In the genomic region with DNA sequence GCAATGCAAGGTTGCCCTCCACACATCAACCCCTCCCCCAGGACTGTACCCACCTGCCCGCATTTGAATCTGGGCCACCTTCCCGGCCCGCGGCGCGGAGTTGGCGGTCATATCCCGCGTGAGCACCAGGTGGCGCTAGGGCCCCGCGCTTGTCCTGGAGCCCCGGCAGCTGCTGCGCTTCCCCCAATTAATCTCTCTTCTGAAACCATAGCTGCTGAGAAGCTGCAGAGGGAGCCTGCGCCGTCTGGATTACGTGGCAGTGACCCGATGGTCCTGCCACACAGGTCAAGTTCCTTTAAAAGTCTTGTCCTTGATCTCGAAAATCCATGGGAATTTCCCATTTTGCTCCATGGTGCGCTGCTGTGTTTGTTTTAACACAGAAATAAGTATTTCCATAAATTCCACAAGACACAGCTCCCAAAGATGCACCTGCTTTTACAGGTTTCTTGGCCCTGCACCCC, we compare ENCODE assay signal across 9 cellular contexts. TPM values are rescaled to one million over a fixed set of nuclear protein-coding genes. Genes with fewer than 3 reads are reported as not detected.
DNase-seq lines count a peak whose midpoint lies in the region; TF ChIP-seq lines count a peak whose summit lies in the region.
"Had no signal": no experiment of that assay in that cellular context is flagged by ENCODE, and none has a peak within 500 bp of the region (broad histone marks: within the 10 kb centered on the region; RNA-seq: fewer than 3 reads in every experiment).

No MANE protein-coding gene starts in this region.

- DNase-seq in DMS153 treated with DMSO at 0.1 percent for 48 hours (lab: John Stamatoyannopoulos, UW; ENCODE audit: unreplicated experiment) (peak; percentile 62), H4 (ENCODE audit: low spot score) (peak; percentile 84), NAMALWA (ENCODE audit: low spot score) (peak; percentile 88), SKM-1 (lab: John Stamatoyannopoulos, UW; ENCODE audit: unreplicated experiment) (peak; percentile 85), glutamatergic neuron (peak; percentile 87), trophoblast cell (peak; percentile 71 to 83), transverse colon (peak; percentile 81)
- DNase-seq in activated naive CD4-positive, alpha-beta T cell treated with Interleukin-2 at 50 U/mL for 16 hours, result peak; percentile 82

- H3K4me1 ChIP-seq in trophoblast cell (ENCODE audit: control insufficient read depth in 1 of 2, insufficient read depth in 2 of 2, low read length in 2 of 2) (no peaks in the 10 kb centered on the region), transverse colon (peaks cover 0 to 12% (median 4%) of the 10 kb centered on the region in 4 donors)

- no peak for TF ChIP-seq EP300 in transverse colon (IDR thresholded peaks at IDR 0.05; ENCODE audit: low read depth)

- H3K4ac ChIP-seq in trophoblast cell (ENCODE audit: low read depth, low read length), result no peak overlapping the region

- TF ChIP-seq CTCF in glutamatergic neuron (IDR thresholded peaks at IDR 0.05; ENCODE audit: partially characterized antibody, unreplicated experiment) (peak; percentile 97), transverse colon (IDR thresholded peaks at IDR 0.05) (peak; percentile 95 to 99 (median 98))

- TF ChIP-seq POLR2A in transverse colon (IDR thresholded peaks at IDR 0.05), result no peak

- H2AK5ac ChIP-seq in trophoblast cell (ENCODE audit: low read length), result no peak overlapping the region

- H3K4me3 ChIP-seq in trophoblast cell (ENCODE audit: low read depth, low read length) (no peak overlapping the region), transverse colon (no peak overlapping the region)

- H3K14ac ChIP-seq in trophoblast cell (ENCODE audit: low read length), result no peak overlapping the region

- no peak overlapping the region for H2BK12ac ChIP-seq in trophoblast cell (ENCODE audit: low read length)

- H3K27me3 Mint-ChIP-seq in glutamatergic neuron (ENCODE audit: unreplicated experiment), result peaks cover 3% of the 10 kb centered on the region
- H3K27me3 Mint-ChIP-seq: activated naive CD4-positive, alpha-beta T cell treated with anti-CD3 and anti-CD28 coated beads, Interleukin-2, amount 50 U/mL, for 24 hours had no signal

- H4K91ac ChIP-seq in trophoblast cell (ENCODE audit: low read depth, low read length), result no peak overlapping the region

- H3K36me3 ChIP-seq in trophoblast cell (ENCODE audit: control insufficient read depth in 1 of 2, insufficient read depth in 2 of 2, low read length in 2 of 2) (no peaks in the 10 kb centered on the region), transverse colon (no peaks in the 10 kb centered on the region)

- H3K9me3 ChIP-seq in trophoblast cell (ENCODE audit: insufficient read depth, low read depth, low read length) (peaks cover 1% of the 10 kb centered on the region), transverse colon (no peaks in the 10 kb centered on the region)

- no peak overlapping the region for H3K23ac ChIP-seq in trophoblast cell (ENCODE audit: low read length)

- H3K27ac ChIP-seq in trophoblast cell (ENCODE audit: low read depth, low read length) (no peak overlapping the region), transverse colon (peak overlapping the region in 2 of 4 donors; percentile 29 to 31)

- no peak overlapping the region for H3K18ac ChIP-seq in trophoblast cell (ENCODE audit: low read length)

- H3K79me2 ChIP-seq in trophoblast cell (ENCODE audit: control insufficient read depth, insufficient read depth, low read length, poor library complexity), result no peaks in the 10 kb centered on the region

- no peak overlapping the region for H4K8ac ChIP-seq in trophoblast cell (ENCODE audit: low read depth, low read length)

- H3K27me3 ChIP-seq in trophoblast cell (ENCODE audit: insufficient read depth, low read length) (no peaks in the 10 kb centered on the region), transverse colon (peaks cover 6% of the 10 kb centered on the region)

- no peak overlapping the region for H2BK120ac ChIP-seq in trophoblast cell (ENCODE audit: insufficient read depth, low read length, poor library complexity)

- no peak overlapping the region for H2AFZ ChIP-seq in trophoblast cell (ENCODE audit: insufficient read depth, low read length, poor library complexity)

- no peak overlapping the region for H3K4me2 ChIP-seq in trophoblast cell (ENCODE audit: low read length)

- peaks cover 2% of the 10 kb centered on the region for H3K9me3 Mint-ChIP-seq in glutamatergic neuron (ENCODE audit: unreplicated experiment)
- H3K9me3 Mint-ChIP-seq: activated naive CD4-positive, alpha-beta T cell treated with anti-CD3 and anti-CD28 coated beads, Interleukin-2, amount 50 U/mL, for 24 hours had no signal

- in situ Hi-C loops in transverse colon (cut with MboI; ENCODE audit: low pct_ligation_motif_present in 1 of 4, low pct_unique_long_range_greater_than_20kb in 1 of 4, low sequenced_read_pairs in 3 of 4), result loop anchor here (5.0 to 25.0 kb wide), 7 partner anchors 163 to 703 kb away; a partner anchor contains a TSS

- intact Hi-C loops in transverse colon (cut with DNase I; ENCODE audit: low total_unique reads), result loop anchor here (2.0 to 5.0 kb wide), 2 partner anchors 166 to 195 kb away; no protein-coding TSS in a partner anchor

- no peak overlapping the region for H3K4me3 Mint-ChIP-seq in glutamatergic neuron (ENCODE audit: unreplicated experiment)
- H3K4me3 Mint-ChIP-seq: activated naive CD4-positive, alpha-beta T cell treated with anti-CD3 and anti-CD28 coated beads, Interleukin-2, amount 50 U/mL, for 24 hours had no signal

- no peak overlapping the region for H2BK5ac ChIP-seq in trophoblast cell (ENCODE audit: low read depth, low read length, poor library complexity)

- peaks cover 6% of the 10 kb centered on the region for H3K4me1 Mint-ChIP-seq in glutamatergic neuron (ENCODE audit: low read depth, unreplicated experiment)

- no CpG with 5 or more reads among the region's 20 CpGs for WGBS in trophoblast cell (ENCODE audit: extremely low coverage, insufficient coverage, insufficient read length)
- WGBS in transverse colon (ENCODE audit: low coverage in 1 of 2), 2 donors, result 3 to 9% methylated on average over 7 to 20 of the region's 20 CpGs

- H3K79me1 ChIP-seq in trophoblast cell (ENCODE audit: low read length), result no peaks in the 10 kb centered on the region

- no peak overlapping the region for H4K12ac ChIP-seq in trophoblast cell (ENCODE audit: low read depth, low read length)

- H3K27ac Mint-ChIP-seq in glutamatergic neuron (ENCODE audit: unreplicated experiment), result no peak overlapping the region
- H3K27ac Mint-ChIP-seq: activated naive CD4-positive, alpha-beta T cell treated with anti-CD3 and anti-CD28 coated beads, Interleukin-2, amount 50 U/mL, for 24 hours had no signal

- H3K36me3 Mint-ChIP-seq in glutamatergic neuron (ENCODE audit: unreplicated experiment), result no peaks in the 10 kb centered on the region
- H3K36me3 Mint-ChIP-seq: activated naive CD4-positive, alpha-beta T cell treated with anti-CD3 and anti-CD28 coated beads, Interleukin-2, amount 50 U/mL, for 24 hours had no signal

- H3K9ac ChIP-seq in trophoblast cell (ENCODE audit: low read length), result no peak overlapping the region

RNA-seq across cellular contexts. Expression of a gene that starts 22.0 kb away (rescaled TPM):
- 685 and 712 TPM in 2 replicates for total RNA-seq in H4 (2014; rRNA removed; shearing (Covaris generic))
- total RNA-seq in glutamatergic neuron (ENCODE audit: unreplicated experiment) (544 TPM), transverse colon (1,000 to 10,000 TPM in 2 of 4 donors, 100 to 1,000 TPM in 2; 635 to 1,115 (median 865) TPM)
- 813 and 830 TPM in 2 replicates for polyA plus RNA-seq in trophoblast cell (2013)

RNA-seq across cellular contexts. Expression of a gene that starts 22.1 kb away (rescaled TPM):
- 57.9 and 72.0 TPM in 2 replicates for total RNA-seq in H4 (2014; rRNA removed; shearing (Covaris generic))
- total RNA-seq in glutamatergic neuron (ENCODE audit: unreplicated experiment) (34.2 TPM), transverse colon (10 to 100 TPM; 27.9 to 40.0 (median 31.8) TPM)
- polyA plus RNA-seq in trophoblast cell (2013), result 26.2 and 26.6 TPM in 2 replicates
